Comparison of ENCODE assay signal across 17 cellular contexts in genomic region chr4:56130609-56131150, GRCh38.
DNase-seq lines count a peak whose midpoint lies in the region; ATAC-seq and TF ChIP-seq lines count a peak whose summit lies in the region.
"Had no signal": no experiment of that assay in that cellular context is flagged by ENCODE, and none has a peak within 500 bp of the region (broad histone marks: within the 10 kb centered on the region; RNA-seq: fewer than 3 reads in every experiment).

No MANE protein-coding gene starts in this region.

- H3K14ac ChIP-seq in mesenchymal stem cell (ENCODE audit: low read length in 2 of 2): no peak overlapping the region

- H3K27me3 ChIP-seq in mesenchymal stem cell (ENCODE audit: control insufficient read depth in 1 of 2, insufficient read depth in 1 of 2, low read length in 2 of 2) (no peaks in the 10 kb centered on the region), right cardiac atrium (ENCODE audit: control insufficient read depth, insufficient read depth) (no peaks in the 10 kb centered on the region), endodermal cell (ENCODE audit: control insufficient read depth, insufficient read depth, low read length, poor library complexity, severe bottlenecking) (no peaks in the 10 kb centered on the region)
- H3K27me3 ChIP-seq: colonic mucosa, transverse colon had no signal

- no peak overlapping the region for H3K27ac Mint-ChIP-seq in activated T-helper 17 cell treated with anti-CD3 and anti-CD28 coated beads, Interleukin-2, amount 50 U/mL, for 72 hours
- no peak overlapping the region for H3K27ac Mint-ChIP-seq in endodermal cell

- intact Hi-C loops in right cardiac atrium (cut with DNase I): no loop called here

- H3K23ac ChIP-seq in mesenchymal stem cell (ENCODE audit: low read length in 2 of 2): no peak overlapping the region

- H3K4ac ChIP-seq in mesenchymal stem cell (ENCODE audit: low read depth in 1 of 2, low read length in 2 of 2): no peak overlapping the region

- H2AK5ac ChIP-seq in mesenchymal stem cell (ENCODE audit: low read length, severe bottlenecking): no peak overlapping the region

- no peak overlapping the region for H2BK120ac ChIP-seq in mesenchymal stem cell (ENCODE audit: low read depth, low read length)

- H3K36me3 ChIP-seq in mesenchymal stem cell (ENCODE audit: control insufficient read depth in 1 of 2, insufficient read depth in 2 of 2, low read depth in 1 of 2, low read length in 2 of 2) (no peaks in the 10 kb centered on the region), endodermal cell (ENCODE audit: control insufficient read depth, insufficient read depth, low read length) (no peaks in the 10 kb centered on the region)
- H3K36me3 ChIP-seq: colonic mucosa, lower lobe of right lung, prostate gland, transverse colon had no signal

- H2BK15ac ChIP-seq in mesenchymal stem cell (ENCODE audit: low read depth, poor library complexity, severe bottlenecking): no peak overlapping the region

- peak; percentile 18 for ATAC-seq in activated T-helper 17 cell treated with anti-CD3 and anti-CD28 coated beads, Interleukin-2, amount 50 U/mL, for 72 hours (replicated peaks)
- ATAC-seq in right cardiac atrium: no peak
- ATAC-seq: lower lobe of right lung had no signal

- no peaks in the 10 kb centered on the region for H3K4me1 Mint-ChIP-seq in activated T-helper 17 cell treated with anti-CD3 and anti-CD28 coated beads, Interleukin-2, amount 50 U/mL, for 72 hours
- H3K4me1 Mint-ChIP-seq in endodermal cell: peaks cover 14% of the 10 kb centered on the region

- DNase-seq in DMS79 treated with DMSO at 0.1 percent for 48 hours (lab: John Stamatoyannopoulos, UW) (peak; percentile 23), DMS79 (lab: John Stamatoyannopoulos, UW) (no peak), LHCN-M2 (ENCODE audit: low read depth) (peak; percentile 6), mesenchymal stem cell (peak; percentile 15), pons (ENCODE audit: low spot score) (no peak), right cardiac atrium (no peak), endodermal cell (no peak)
- DNase-seq: colonic mucosa; Karpas-422; lower lobe of right lung; NCI-H524 treated with DMSO at 0.1 percent for 48 hours; stimulated activated CD4-positive, alpha-beta T cell treated with anti-CD3 and anti-CD28 coated beads, Interleukin-12 subunit alpha, Interleukin-12 subunit beta, amount 100 ng/mL, for 4 hours; stimulated activated naive CD4-positive, alpha-beta T cell; transverse colon had no signal

- H3K9me3 ChIP-seq in mesenchymal stem cell (ENCODE audit: control insufficient read depth, low read length): no peaks in the 10 kb centered on the region
- H3K9me3 ChIP-seq in right cardiac atrium (ENCODE audit: control insufficient read depth, low read length): no peaks in the 10 kb centered on the region
- H3K9me3 ChIP-seq in endodermal cell (ENCODE audit: control insufficient read depth, low read length): peaks cover 7% of the 10 kb centered on the region
- H3K9me3 ChIP-seq: colonic mucosa, lower lobe of right lung, prostate gland, transverse colon had no signal

- H4K8ac ChIP-seq in mesenchymal stem cell (ENCODE audit: low read length): no peak overlapping the region

- H3K27ac ChIP-seq in mesenchymal stem cell (ENCODE audit: low read length, poor library complexity, severe bottlenecking) (no peak overlapping the region), right cardiac atrium (ENCODE audit: low read length) (no peak overlapping the region), endodermal cell (ENCODE audit: low read depth, low read length) (no peak overlapping the region)
- H3K27ac ChIP-seq: C4-2B, colonic mucosa, lower lobe of right lung, prostate gland, transverse colon had no signal

- peaks cover 14% of the 10 kb centered on the region for H3K79me1 ChIP-seq in mesenchymal stem cell (replicated peaks; ENCODE audit: low read length, poor library complexity, severe bottlenecking)

- H3K18ac ChIP-seq in mesenchymal stem cell (ENCODE audit: low read depth in 1 of 2, low read length in 2 of 2): no peak overlapping the region

- H3K4me2 ChIP-seq in mesenchymal stem cell (ENCODE audit: low read length, poor library complexity, severe bottlenecking): no peak overlapping the region

- no peak overlapping the region for H4K91ac ChIP-seq in mesenchymal stem cell (ENCODE audit: low read length)

- H2BK12ac ChIP-seq in mesenchymal stem cell (ENCODE audit: low read length in 2 of 2): no peak overlapping the region

- H3K4me3 ChIP-seq in mesenchymal stem cell (ENCODE audit: insufficient read depth in 1 of 2, low read depth in 1 of 2, low read length in 2 of 2) (no peak overlapping the region), right cardiac atrium (ENCODE audit: low read length) (no peak overlapping the region), endodermal cell (ENCODE audit: low read length) (no peak overlapping the region)
- H3K4me3 ChIP-seq: colonic mucosa, lower lobe of right lung, prostate gland, transverse colon had no signal

- no peaks in the 10 kb centered on the region for H3K9me3 Mint-ChIP-seq in activated T-helper 17 cell treated with anti-CD3 and anti-CD28 coated beads, Interleukin-2, amount 50 U/mL, for 72 hours
- H3K9me3 Mint-ChIP-seq in endodermal cell: peaks cover 4% of the 10 kb centered on the region

- TF ChIP-seq CTCF in endodermal cell (conservative IDR thresholded peaks at IDR 0.05): no peak

- no peak overlapping the region for H3K4me3 Mint-ChIP-seq in activated T-helper 17 cell treated with anti-CD3 and anti-CD28 coated beads, Interleukin-2, amount 50 U/mL, for 72 hours
- no peak overlapping the region for H3K4me3 Mint-ChIP-seq in endodermal cell

- peaks cover 2% of the 10 kb centered on the region for H3K4me1 ChIP-seq in mesenchymal stem cell (ENCODE audit: control insufficient read depth, insufficient read depth, low read depth, low read length)
- no peaks in the 10 kb centered on the region for H3K4me1 ChIP-seq in right cardiac atrium (ENCODE audit: control insufficient read depth, insufficient read depth, low read length)
- peaks cover 13% of the 10 kb centered on the region for H3K4me1 ChIP-seq in endodermal cell (ENCODE audit: control insufficient read depth, insufficient read depth, low read length)
- H3K4me1 ChIP-seq: colonic mucosa, lower lobe of right lung, prostate gland, transverse colon had no signal

- no peaks in the 10 kb centered on the region for H3K36me3 Mint-ChIP-seq in activated T-helper 17 cell treated with anti-CD3 and anti-CD28 coated beads, Interleukin-2, amount 50 U/mL, for 72 hours (ENCODE audit: low read depth)
- H3K36me3 Mint-ChIP-seq in endodermal cell (ENCODE audit: low read depth): peaks cover 6% of the 10 kb centered on the region

- no peak overlapping the region for H3K9ac ChIP-seq in mesenchymal stem cell (ENCODE audit: low read length)
- H3K9ac ChIP-seq in endodermal cell (ENCODE audit: extremely low read depth, low read length, poor library complexity, severe bottlenecking): no peak overlapping the region

- no peak overlapping the region for H2BK5ac ChIP-seq in mesenchymal stem cell (ENCODE audit: low read depth, low read length, poor library complexity, severe bottlenecking)

- H3K27me3 Mint-ChIP-seq in activated T-helper 17 cell treated with anti-CD3 and anti-CD28 coated beads, Interleukin-2, amount 50 U/mL, for 72 hours: peaks cover 11% of the 10 kb centered on the region
- no peaks in the 10 kb centered on the region for H3K27me3 Mint-ChIP-seq in endodermal cell (ENCODE audit: insufficient read depth)

- H2AFZ ChIP-seq in mesenchymal stem cell (ENCODE audit: low read depth, low read length): no peak overlapping the region

Comparison
In these comparisons a context has a peak if more than half of its experiments do, and no peak if none do; other contexts are left out.
1. DNase-seq: peak in DMS79 treated with DMSO at 0.1 percent for 48 hours (single experiment), LHCN-M2 (single experiment) and mesenchymal stem cell (single experiment); none in DMS79 (single experiment), pons (single experiment), right cardiac atrium (0 of 3) and endodermal cell (single experiment).